3 cellular contexts compared by ENCODE assay signal in genomic region chr16:10779908-10780307, GRCh38. TPM values are rescaled to one million over a fixed set of nuclear protein-coding genes. Genes with fewer than 3 reads are reported as not detected.
"Had no signal": no experiment of that assay in that cellular context is flagged by ENCODE, and none has a peak within 500 bp of the region (broad histone marks: within the 10 kb centered on the region; RNA-seq: fewer than 3 reads in every experiment).

No MANE protein-coding gene starts in this region.

RNA-seq across cellular contexts. Expression of gene TVP23A, which starts 38.7 kb away (rescaled TPM):
- total RNA-seq: GM23248, H4, HFFc6 had no signal
